1 cellular context compared by ENCODE assay signal in genomic region chr12:52442600-52443061, GRCh38.
TF ChIP-seq lines count a peak whose summit lies in the region.

No MANE protein-coding gene starts in this region.

TF ChIP-seq in HEK293, 187 proteins besides CTCF, POLR2A, EP300 and RAD21 (continued from another document):
- TF ChIP-seq PRDM10 (tag by site-specific recombination; IDR thresholded peaks at IDR 0.05) (peak; percentile 42; the same call in 1 of the 2 replicates), ZNF624 (tag by site-specific recombination; IDR thresholded peaks at IDR 0.05) (no peak), ZNF664 (tag by site-specific recombination; IDR thresholded peaks at IDR 0.05) (no peak), ZNF777 (tag by site-specific recombination; IDR thresholded peaks at IDR 0.05; ENCODE audit: borderline replicate concordance) (no peak), ZNF335 (tag by site-specific recombination; conservative IDR thresholded peaks at IDR 0.05) (0 out of 2 replicates have a peak, but pooled peaks have one; percentile 12), GLIS1 (tag by site-specific recombination; IDR thresholded peaks at IDR 0.05) (peak; percentile 32; the same call in 1 of the 2 replicates), ZBTB26 (tag by site-specific recombination; optimal IDR thresholded peaks at IDR 0.05) (no peak), ZNF654 (tag by site-specific recombination; IDR thresholded peaks at IDR 0.05; ENCODE audit: low read depth) (peak; percentile 29), EGR2 (tag by site-specific recombination; IDR thresholded peaks at IDR 0.05; ENCODE audit: low read depth) (0 out of 2 replicates have a peak, but pooled peaks have one; percentile 30), MEIS1 (CRISPR knock-in tag; IDR thresholded peaks at IDR 0.05; ENCODE audit: borderline replicate concordance) (no peak), MYNN (tag by site-specific recombination; IDR thresholded peaks at IDR 0.05; ENCODE audit: borderline replicate concordance) (no peak), ZNF341 (tag by site-specific recombination; IDR thresholded peaks at IDR 0.05; ENCODE audit: low read depth) (peak; percentile 74), ZNF670 (tag by site-specific recombination; IDR thresholded peaks at IDR 0.05; ENCODE audit: low read depth) (no peak), ZNF202 (tag by site-specific recombination; IDR thresholded peaks at IDR 0.05; ENCODE audit: borderline replicate concordance) (no peak), ZFP37 (tag by site-specific recombination; IDR thresholded peaks at IDR 0.05) (peak; percentile 21; the same call in 1 of the 2 replicates), GLIS2 (tag by site-specific recombination; IDR thresholded peaks at IDR 0.05) (0 out of 2 replicates have a peak, but pooled peaks have one; percentile 9), ZNF600 (tag by site-specific recombination; IDR thresholded peaks at IDR 0.05) (peak; percentile 94), ZBTB21 (tag by site-specific recombination; IDR thresholded peaks at IDR 0.05) (no peak), ZBTB6 (tag by site-specific recombination; IDR thresholded peaks at IDR 0.05) (no peak), ZIC2 (tag by site-specific recombination; IDR thresholded peaks at IDR 0.05) (peak; percentile 31; the same call in 1 of the 2 replicates), ZXDB (tag by site-specific recombination; IDR thresholded peaks at IDR 0.05) (no peak), ZNF398 (tag by site-specific recombination; IDR thresholded peaks at IDR 0.05) (peak; percentile 65), ZNF24 (tag by site-specific recombination; IDR thresholded peaks at IDR 0.05) (no peak), ZBTB17 (tag by site-specific recombination; IDR thresholded peaks at IDR 0.05) (peak; percentile 93), ZNF692 (tag by site-specific recombination; IDR thresholded peaks at IDR 0.05) (peak; percentile 22; the same call in 1 of the 2 replicates), ZNF776 (tag by site-specific recombination; IDR thresholded peaks at IDR 0.05; ENCODE audit: borderline replicate concordance) (no peak)
TF ChIP-seq in HEK293: peak in this region for 18.
